In the genomic region with DNA sequence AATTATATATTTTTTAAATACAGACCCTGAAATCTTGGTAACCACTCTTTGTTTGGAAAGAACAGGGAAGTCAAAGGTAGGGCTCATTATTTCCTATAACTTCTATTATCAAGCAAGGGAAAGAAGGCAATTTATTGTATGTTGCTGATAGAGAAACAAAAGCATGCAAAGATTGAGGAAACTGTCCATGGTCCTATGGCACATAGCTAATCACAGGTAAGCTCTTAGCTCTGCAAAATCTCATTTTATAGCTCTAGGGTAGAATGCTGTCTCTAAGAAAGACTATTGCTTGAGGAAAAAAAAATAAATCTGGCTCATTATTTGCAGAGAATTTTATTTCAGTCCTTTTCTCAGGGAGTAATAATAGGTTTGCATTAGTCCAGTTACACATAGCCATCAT, we compare ENCODE assay signal across 4 cellular contexts.
TF ChIP-seq lines count a peak whose summit lies in the region.

No MANE protein-coding gene starts in this region.

TF ChIP-seq in SK-N-SH, 30 proteins besides CTCF, POLR2A, EP300 and RAD21 (continued from another document):
- TF ChIP-seq, protein P1, sequence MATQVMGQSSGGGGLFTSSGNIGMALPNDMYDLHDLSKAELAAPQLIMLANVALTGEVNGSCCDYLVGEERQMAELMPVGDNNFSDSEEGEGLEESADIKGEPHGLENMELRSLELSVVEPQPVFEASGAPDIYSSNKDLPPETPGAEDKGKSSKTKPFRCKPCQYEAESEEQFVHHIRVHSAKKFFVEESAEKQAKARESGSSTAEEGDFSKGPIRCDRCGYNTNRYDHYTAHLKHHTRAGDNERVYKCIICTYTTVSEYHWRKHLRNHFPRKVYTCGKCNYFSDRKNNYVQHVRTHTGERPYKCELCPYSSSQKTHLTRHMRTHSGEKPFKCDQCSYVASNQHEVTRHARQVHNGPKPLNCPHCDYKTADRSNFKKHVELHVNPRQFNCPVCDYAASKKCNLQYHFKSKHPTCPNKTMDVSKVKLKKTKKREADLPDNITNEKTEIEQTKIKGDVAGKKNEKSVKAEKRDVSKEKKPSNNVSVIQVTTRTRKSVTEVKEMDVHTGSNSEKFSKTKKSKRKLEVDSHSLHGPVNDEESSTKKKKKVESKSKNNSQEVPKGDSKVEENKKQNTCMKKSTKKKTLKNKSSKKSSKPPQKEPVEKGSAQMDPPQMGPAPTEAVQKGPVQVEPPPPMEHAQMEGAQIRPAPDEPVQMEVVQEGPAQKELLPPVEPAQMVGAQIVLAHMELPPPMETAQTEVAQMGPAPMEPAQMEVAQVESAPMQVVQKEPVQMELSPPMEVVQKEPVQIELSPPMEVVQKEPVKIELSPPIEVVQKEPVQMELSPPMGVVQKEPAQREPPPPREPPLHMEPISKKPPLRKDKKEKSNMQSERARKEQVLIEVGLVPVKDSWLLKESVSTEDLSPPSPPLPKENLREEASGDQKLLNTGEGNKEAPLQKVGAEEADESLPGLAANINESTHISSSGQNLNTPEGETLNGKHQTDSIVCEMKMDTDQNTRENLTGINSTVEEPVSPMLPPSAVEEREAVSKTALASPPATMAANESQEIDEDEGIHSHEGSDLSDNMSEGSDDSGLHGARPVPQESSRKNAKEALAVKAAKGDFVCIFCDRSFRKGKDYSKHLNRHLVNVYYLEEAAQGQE (IDR thresholded peaks at IDR 0.05; ENCODE audit: low read depth, low read length): peak; percentile 74

TF ChIP-seq in HCT116, 20 proteins besides CTCF, POLR2A, EP300 and RAD21:
- TF ChIP-seq, protein P1 (IDR thresholded peaks at IDR 0.05; ENCODE audit: low read depth): peak; percentile 3; the same call in 1 of the 2 replicates
- TF ChIP-seq EZH2phosphoT487 (IDR thresholded peaks at IDR 0.05; ENCODE audit: borderline replicate concordance): no peak

TF ChIP-seq in HEK293, 187 proteins besides CTCF, POLR2A, EP300 and RAD21:
- TF ChIP-seq, protein P1 (tag by site-specific recombination; IDR thresholded peaks at IDR 0.05): peak; percentile 55
- TF ChIP-seq, protein P2, sequence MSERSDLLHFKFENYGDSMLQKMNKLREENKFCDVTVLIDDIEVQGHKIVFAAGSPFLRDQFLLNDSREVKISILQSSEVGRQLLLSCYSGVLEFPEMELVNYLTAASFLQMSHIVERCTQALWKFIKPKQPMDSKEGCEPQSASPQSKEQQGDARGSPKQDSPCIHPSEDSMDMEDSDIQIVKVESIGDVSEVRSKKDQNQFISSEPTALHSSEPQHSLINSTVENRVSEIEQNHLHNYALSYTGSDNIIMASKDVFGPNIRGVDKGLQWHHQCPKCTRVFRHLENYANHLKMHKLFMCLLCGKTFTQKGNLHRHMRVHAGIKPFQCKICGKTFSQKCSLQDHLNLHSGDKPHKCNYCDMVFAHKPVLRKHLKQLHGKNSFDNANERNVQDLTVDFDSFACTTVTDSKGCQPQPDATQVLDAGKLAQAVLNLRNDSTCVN (tag by site-specific recombination; optimal IDR thresholded peaks at IDR 0.05): no peak

TF ChIP-seq in Ishikawa, 13 proteins besides CTCF, POLR2A, EP300 and RAD21:
- TF ChIP-seq, protein P1 (IDR thresholded peaks at IDR 0.05; ENCODE audit: low read depth): peak; percentile 64; the same call in 1 of the 2 replicates
- no peak for TF ChIP-seq ZBTB7A (IDR thresholded peaks at IDR 0.05; ENCODE audit: low read depth)
